Comparison of ENCODE assay signal across 28 cellular contexts in genomic region chr2:126802316-126802715, GRCh38.
DNase-seq lines count a peak whose midpoint lies in the region; ATAC-seq, FAIRE-seq and TF ChIP-seq lines count a peak whose summit lies in the region.
"Had no signal": no experiment of that assay in that cellular context is flagged by ENCODE, and none has a peak within 500 bp of the region (broad histone marks: within the 10 kb centered on the region; RNA-seq: fewer than 3 reads in every experiment).

No MANE protein-coding gene starts in this region.

- H3K9me3 Mint-ChIP-seq in activated CD8-positive, alpha-beta memory T cell treated with anti-CD3 and anti-CD28 coated beads, Interleukin-2, amount 10 ng/mL, durations not matched to agents 7 days and 5 days (ENCODE audit: low read depth): no peaks in the 10 kb centered on the region
- H3K9me3 Mint-ChIP-seq: CD8-positive, alpha-beta T cell had no signal

- no peaks in the 10 kb centered on the region for H3K9me3 ChIP-seq in RWPE2 (ENCODE audit: severe bottlenecking)
- no peaks in the 10 kb centered on the region for H3K9me3 ChIP-seq in neuronal stem cell (replicated peaks in 1 of 2; ENCODE audit: control insufficient read depth in 2 of 2, insufficient read depth in 1 of 2, low read depth in 1 of 2, low read length in 2 of 2)
- H3K9me3 ChIP-seq in upper lobe of right lung: no peaks in the 10 kb centered on the region
- H3K9me3 ChIP-seq: Caco-2, SJSA1 had no signal

- H3K27ac Mint-ChIP-seq in activated CD8-positive, alpha-beta memory T cell treated with anti-CD3 and anti-CD28 coated beads, Interleukin-2, amount 10 ng/mL, durations not matched to agents 7 days and 5 days: no peak overlapping the region
- H3K27ac Mint-ChIP-seq: B cell; CD8-positive, alpha-beta T cell had no signal

- no CpG with 5 or more reads among the region's 7 CpGs for WGBS in neuronal stem cell (ENCODE audit: extremely low coverage in 2 of 2, insufficient read length in 2 of 2, insufficient replicate concordance in 1 of 2), 2 donors

- H3K27ac ChIP-seq in RWPE2 (ENCODE audit: poor library complexity, severe bottlenecking) (no peak overlapping the region), neuronal stem cell (replicated peaks; ENCODE audit: low read length) (no peak overlapping the region), upper lobe of right lung (no peak overlapping the region)
- H3K27ac ChIP-seq: 22Rv1, C4-2B, SJSA1 had no signal

- no peak overlapping the region for H3K4me3 ChIP-seq in RWPE2 (ENCODE audit: severe bottlenecking)
- H3K4me3 ChIP-seq in neuronal stem cell (ENCODE audit: low read length in 2 of 2): no peak overlapping the region
- H3K4me3 ChIP-seq in upper lobe of right lung: no peak overlapping the region
- H3K4me3 ChIP-seq: K562, SJSA1 had no signal

- no peaks in the 10 kb centered on the region for H3K4me1 Mint-ChIP-seq in activated CD8-positive, alpha-beta memory T cell treated with anti-CD3 and anti-CD28 coated beads, Interleukin-2, amount 10 ng/mL, durations not matched to agents 7 days and 5 days
- H3K4me1 Mint-ChIP-seq: B cell had no signal

- DNase-seq in activated CD8-positive, alpha-beta memory T cell treated with anti-CD3 and anti-CD28 coated beads for 24 hours: peak; percentile 21
- DNase-seq in activated CD8-positive, alpha-beta memory T cell treated with anti-CD3 and anti-CD28 coated beads, Interleukin-2, amount 10 ng/mL, durations not matched to agents 7 days and 5 days: no peak
- DNase-seq in RWPE2 (ENCODE audit: low spot score) (no peak), neuronal stem cell (ENCODE audit: low spot score) (no peak), upper lobe of right lung (peak; percentile 20), KG1 (lab: John Stamatoyannopoulos, UW) (no peak), H54 (ENCODE audit: insufficient read length, low spot score) (no peak), HuH-7 (ENCODE audit: low spot score) (no peak)
- DNase-seq: Caco-2; CD8-positive, alpha-beta T cell; GOT3; MV-4-11; NCI-H1105; NCI-H1436 treated with DMSO at 0.1 percent for 48 hours; NCI-H1930; NCI-H2107; NCI-H446; NCI-H524 treated with DMSO at 0.1 percent for 48 hours; NCI-H82; NK-92 treated with Interleukin-12 subunit alpha and Interleukin-12 subunit beta, amount 100 ng/mL, for 24 hours; PC-3; Right ventricle myocardium superior had no signal

- no peak overlapping the region for H3K4me3 Mint-ChIP-seq in activated CD8-positive, alpha-beta memory T cell treated with anti-CD3 and anti-CD28 coated beads, Interleukin-2, amount 10 ng/mL, durations not matched to agents 7 days and 5 days
- H3K4me3 Mint-ChIP-seq: B cell; CD8-positive, alpha-beta T cell had no signal

- H4K8ac ChIP-seq in neuronal stem cell (ENCODE audit: low read depth, low read length): no peak overlapping the region

- H3K23ac ChIP-seq in neuronal stem cell (ENCODE audit: low read depth, low read length, poor library complexity): no peak overlapping the region

- H3K9ac ChIP-seq in neuronal stem cell (ENCODE audit: low read depth, low read length, poor library complexity): no peak overlapping the region

- no peak for TF ChIP-seq CTCF in RWPE2 (IDR thresholded peaks at IDR 0.05; ENCODE audit: poor library complexity, severe bottlenecking)
- no peak for TF ChIP-seq CTCF in upper lobe of right lung (IDR thresholded peaks at IDR 0.05)

- no peak overlapping the region for H2BK15ac ChIP-seq in neuronal stem cell (ENCODE audit: low read length)

- no peak overlapping the region for H2BK5ac ChIP-seq in neuronal stem cell (ENCODE audit: low read length)

- intact Hi-C loops in upper lobe of right lung (cut with DNase I): no loop called here

- FAIRE-seq in H54 (lab: Jason Lieb, UNC): no peak
- FAIRE-seq: G401.6, K562 had no signal

- H2AFZ ChIP-seq in neuronal stem cell (ENCODE audit: low read length): no peak overlapping the region

- H2BK12ac ChIP-seq in neuronal stem cell (ENCODE audit: low read length): no peak overlapping the region

- H3K18ac ChIP-seq in neuronal stem cell (ENCODE audit: low read length): peak overlapping the region; percentile 8

- no peaks in the 10 kb centered on the region for H3K36me3 ChIP-seq in RWPE2 (ENCODE audit: low read depth)
- H3K36me3 ChIP-seq in neuronal stem cell (replicated peaks in 1 of 2; ENCODE audit: control insufficient read depth in 2 of 2, insufficient read depth in 2 of 2, low read length in 2 of 2): no peaks in the 10 kb centered on the region
- H3K36me3 ChIP-seq in upper lobe of right lung: no peaks in the 10 kb centered on the region
- H3K36me3 ChIP-seq: SJSA1 had no signal

- no peaks in the 10 kb centered on the region for H3K36me3 Mint-ChIP-seq in activated CD8-positive, alpha-beta memory T cell treated with anti-CD3 and anti-CD28 coated beads, Interleukin-2, amount 10 ng/mL, durations not matched to agents 7 days and 5 days
- H3K36me3 Mint-ChIP-seq: CD8-positive, alpha-beta T cell had no signal

- peaks cover 6% of the 10 kb centered on the region for H3K27me3 Mint-ChIP-seq in activated CD8-positive, alpha-beta memory T cell treated with anti-CD3 and anti-CD28 coated beads, Interleukin-2, amount 10 ng/mL, durations not matched to agents 7 days and 5 days

- CTCF ChIA-PET in activated CD8-positive, alpha-beta memory T cell treated with anti-CD3 and anti-CD28 coated beads, Interleukin-2, amount 10 ng/mL, durations not matched to agents 7 days and 5 days (lab: Charles Lee): no interaction called here

- H2AK5ac ChIP-seq in neuronal stem cell (ENCODE audit: low read depth, low read length): no peak overlapping the region

- H3K4ac ChIP-seq in neuronal stem cell (ENCODE audit: low read length): no peak overlapping the region

- H4K91ac ChIP-seq in neuronal stem cell (ENCODE audit: low read depth, low read length, poor library complexity): no peak overlapping the region

- H2BK120ac ChIP-seq in neuronal stem cell (ENCODE audit: low read depth, low read length): no peak overlapping the region

- no peaks in the 10 kb centered on the region for H3K79me1 ChIP-seq in neuronal stem cell (ENCODE audit: low read depth, low read length)

- H3K4me1 ChIP-seq in RWPE2 (ENCODE audit: insufficient read depth, poor library complexity, severe bottlenecking) (no peaks in the 10 kb centered on the region), neuronal stem cell (ENCODE audit: control insufficient read depth in 2 of 2, insufficient read depth in 1 of 2, low read depth in 1 of 2, low read length in 2 of 2) (peaks cover 0 to 2% of the 10 kb centered on the region in 2 donors), upper lobe of right lung (no peaks in the 10 kb centered on the region)
- H3K4me1 ChIP-seq: Caco-2, SJSA1 had no signal

- TF ChIP-seq POLR2A in H54 (IDR thresholded peaks at IDR 0.05; ENCODE audit: low read depth, low read length): no peak

- H3K14ac ChIP-seq in neuronal stem cell (ENCODE audit: low read length): no peak overlapping the region

- H3K27me3 ChIP-seq in RWPE2 (ENCODE audit: insufficient read depth, poor library complexity, severe bottlenecking): peaks cover 8% of the 10 kb centered on the region
- H3K27me3 ChIP-seq in neuronal stem cell (ENCODE audit: control insufficient read depth in 3 of 3, insufficient read depth in 3 of 3, low read depth in 1 of 3, low read length in 3 of 3): peaks cover 0 to 3% (median 0%) of the 10 kb centered on the region in 3 experiments
- no peaks in the 10 kb centered on the region for H3K27me3 ChIP-seq in upper lobe of right lung

- H3K4me2 ChIP-seq in neuronal stem cell (ENCODE audit: insufficient read depth, low read length, poor library complexity, severe bottlenecking): no peak overlapping the region

- ATAC-seq in activated CD8-positive, alpha-beta memory T cell treated with anti-CD3 and anti-CD28 coated beads, Interleukin-2, amount 10 ng/mL, durations not matched to agents 7 days and 5 days: no peak
- ATAC-seq in RWPE2 (ENCODE audit: low read depth) (peak; percentile 19; the same call in 1 of the 3 replicates), upper lobe of right lung (no peak)
- ATAC-seq: CD8-positive, alpha-beta T cell; K562; PC-3 had no signal

Comparison
In these comparisons a context has a peak if more than half of its experiments do, and no peak if none do; other contexts are left out.
1. DNase-seq: peak in activated CD8-positive, alpha-beta memory T cell treated with anti-CD3 and anti-CD28 coated beads for 24 hours (single experiment) and upper lobe of right lung (single experiment); none in activated CD8-positive, alpha-beta memory T cell treated with anti-CD3 and anti-CD28 coated beads, Interleukin-2, amount 10 ng/mL, durations not matched to agents 7 days and 5 days (single experiment), RWPE2 (single experiment), neuronal stem cell (single experiment), KG1 (single experiment), H54 (single experiment) and HuH-7 (single experiment).